In the genomic region with DNA sequence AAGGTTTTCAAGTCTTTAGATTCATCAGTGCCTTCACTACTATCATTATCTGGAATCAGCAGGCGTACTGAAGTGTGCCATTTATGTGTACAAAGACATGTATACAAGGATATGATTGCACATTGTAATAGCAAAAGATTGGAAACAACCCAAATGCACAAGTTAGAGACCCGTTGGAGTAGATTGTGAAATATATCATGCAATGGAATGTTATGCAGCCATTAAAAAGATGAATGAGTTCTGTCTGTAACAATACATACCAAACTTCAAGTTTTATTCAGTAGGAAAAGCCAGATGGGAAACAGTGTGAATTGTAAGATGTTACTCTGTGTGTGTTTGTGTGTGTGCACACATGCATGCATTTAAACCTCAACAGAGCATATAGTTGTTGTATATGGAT, we compare ENCODE assay signal across 24 cellular contexts.
"Had no signal": no experiment of that assay in that cellular context is flagged by ENCODE, and none has a peak within 500 bp of the region (broad histone marks: within the 10 kb centered on the region; RNA-seq: fewer than 3 reads in every experiment).

No MANE protein-coding gene starts in this region.

- FAIRE-seq: endothelial cell of umbilical vein, islet of Langerhans, keratinocyte had no signal

- H3K9me3 ChIP-seq: esophagus muscularis mucosa, gastrocnemius medialis, left lung, lower lobe of right lung had no signal

- H3K27ac Mint-ChIP-seq: naive thymus-derived CD4-positive, alpha-beta T cell; natural killer cell had no signal

- H3K9me3 Mint-ChIP-seq: natural killer cell had no signal

- H3K27ac ChIP-seq: coronary artery, dorsolateral prefrontal cortex, esophagus muscularis mucosa, gastrocnemius medialis, heart right ventricle, left lung, lower lobe of right lung had no signal

- ATAC-seq: gastrocnemius medialis; heart right ventricle; left cardiac atrium; left lung; left ventricle myocardium superior; lower lobe of right lung; naive thymus-derived CD4-positive, alpha-beta T cell; natural killer cell had no signal

- H3K36me3 Mint-ChIP-seq: natural killer cell had no signal

- H3K27me3 ChIP-seq: dorsolateral prefrontal cortex, esophagus muscularis mucosa, gastrocnemius medialis, heart right ventricle, left lung had no signal

- DNase-seq: dermis blood vessel endothelial cell; dorsolateral prefrontal cortex; effector CD4-positive, alpha-beta T cell; effector memory CD4-positive, alpha-beta T cell; foreskin fibroblast; foreskin melanocyte; gastrocnemius medialis; glutamatergic neuron; head of caudate nucleus; heart right ventricle; hippocampal formation; left cardiac atrium; left lung; left ventricle myocardium superior; lower lobe of right lung; mesenchymal stem cell; midbrain; naive thymus-derived CD4-positive, alpha-beta T cell; natural killer cell had no signal

- H3K4me3 ChIP-seq: coronary artery, dorsolateral prefrontal cortex, esophagus muscularis mucosa, gastrocnemius medialis, heart right ventricle, left lung, lower lobe of right lung had no signal

- H3K4me1 ChIP-seq: esophagus muscularis mucosa, gastrocnemius medialis, heart right ventricle, left lung, lower lobe of right lung had no signal

- H3K36me3 ChIP-seq: esophagus muscularis mucosa, gastrocnemius medialis, left lung, lower lobe of right lung had no signal
